Comparison of ENCODE assay signal across 30 cellular contexts in the genomic region with DNA sequence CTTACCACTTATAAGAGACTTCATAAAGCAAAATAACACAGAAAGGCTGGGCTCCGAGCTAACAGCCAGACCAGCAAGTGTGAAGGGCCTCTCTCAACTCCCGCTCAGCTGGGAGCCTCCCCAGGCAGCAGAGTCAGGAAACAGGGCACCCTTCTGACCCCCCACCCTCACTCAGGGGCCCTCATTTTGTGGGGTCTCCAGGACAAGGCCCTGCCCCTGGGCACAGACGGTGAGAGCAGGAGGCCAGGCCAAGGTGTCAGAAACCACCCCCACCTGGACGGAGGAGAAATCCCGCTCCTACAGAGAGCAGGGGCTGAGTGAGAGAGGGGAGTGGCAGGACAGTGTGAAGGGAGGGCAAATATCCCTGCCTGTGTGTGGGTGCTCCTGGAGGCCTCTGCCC.
DNase-seq lines count a peak whose midpoint lies in the region; ATAC-seq and TF ChIP-seq lines count a peak whose summit lies in the region.
"Had no signal": no experiment of that assay in that cellular context is flagged by ENCODE, and none has a peak within 500 bp of the region (broad histone marks: within the 10 kb centered on the region; RNA-seq: fewer than 3 reads in every experiment).

No MANE protein-coding gene starts in this region.

- H3K36me3 ChIP-seq in upper lobe of right lung, result no peaks in the 10 kb centered on the region
- H3K36me3 ChIP-seq: BE2C; BLaER1; BLaER1 treated with 17β-estradiol and CSF1 and Interleukin-3, amounts not matched to agents 10 nM and 100 nM had no signal

- no peaks in the 10 kb centered on the region for H3K9me3 ChIP-seq in upper lobe of right lung
- H3K9me3 ChIP-seq: A549, BE2C, BLaER1, Caco-2 had no signal

- no peak for TF ChIP-seq CTCF in upper lobe of right lung (IDR thresholded peaks at IDR 0.05)

- intact Hi-C loops in posterior vena cava (cut with DNase I) (no loop called here), upper lobe of right lung (cut with DNase I) (no loop called here)

- no peaks in the 10 kb centered on the region for H3K27me3 ChIP-seq in upper lobe of right lung
- H3K27me3 ChIP-seq: BE2C; BLaER1; BLaER1 treated with 17β-estradiol and CSF1 and Interleukin-3, amounts not matched to agents 10 nM and 100 nM had no signal

- no peak for ATAC-seq in upper lobe of right lung
- ATAC-seq: A549; CD8-positive, alpha-beta T cell had no signal

- H3K4me3 ChIP-seq in upper lobe of right lung, result no peak overlapping the region
- H3K4me3 ChIP-seq: A549; BLaER1; BLaER1 treated with 17β-estradiol and CSF1 and Interleukin-3, amounts not matched to agents 10 nM and 100 nM had no signal

- H3K27ac ChIP-seq in upper lobe of right lung, result no peak overlapping the region
- H3K27ac ChIP-seq: 22Rv1; A549; BLaER1; BLaER1 treated with 17β-estradiol and CSF1 and Interleukin-3, amounts not matched to agents 10 nM and 100 nM; C4-2B had no signal

- no peaks in the 10 kb centered on the region for H3K4me1 ChIP-seq in upper lobe of right lung
- H3K4me1 ChIP-seq: A549; BE2C; BLaER1; BLaER1 treated with 17β-estradiol and CSF1 and Interleukin-3, amounts not matched to agents 10 nM and 100 nM; Caco-2 had no signal

- DNase-seq in activated effector memory CD4-positive, alpha-beta T cell treated with anti-CD3 and anti-CD28 coated beads, Interleukin-2, amount 50 U/mL, for 16 hours, result peak; percentile 50
- DNase-seq in activated effector memory CD4-positive, alpha-beta T cell treated with Interleukin-2 at 50 U/mL for 16 hours, result no peak
- DNase-seq in posterior vena cava (ENCODE audit: low spot score), result peak; percentile 58
- DNase-seq in upper lobe of right lung, result peak; percentile 41
- no peak for DNase-seq in EL
- DNase-seq in MV-4-11 (lab: John Stamatoyannopoulos, UW), result no peak
- DNase-seq: 8988T; ACHN; AML-193; BE2C; C1 segment of cervical spinal cord; Caco-2; Calu3; CD4-positive, alpha-beta memory T cell; CD4-positive, alpha-beta T cell; CD4-positive, CD25-positive, alpha-beta regulatory T cell; CD8-positive, alpha-beta memory T cell; CD8-positive, alpha-beta T cell; COR-L47; DMS 273 treated with DMSO at 0.1 percent for 48 hours; DMS153; DMS53; DMS79; DMS79 treated with DMSO at 0.1 percent for 48 hours; DND-41 had no signal

Comparison
In these comparisons a context has a peak if more than half of its experiments do, and no peak if none do; other contexts are left out.
1. DNase-seq: peak in activated effector memory CD4-positive, alpha-beta T cell treated with anti-CD3 and anti-CD28 coated beads, Interleukin-2, amount 50 U/mL, for 16 hours (single experiment), posterior vena cava (single experiment) and upper lobe of right lung (single experiment); none in activated effector memory CD4-positive, alpha-beta T cell treated with Interleukin-2 at 50 U/mL for 16 hours (single experiment), EL (single experiment) and MV-4-11 (single experiment).